Comparison of ENCODE assay signal across 23 cellular contexts in the genomic region with DNA sequence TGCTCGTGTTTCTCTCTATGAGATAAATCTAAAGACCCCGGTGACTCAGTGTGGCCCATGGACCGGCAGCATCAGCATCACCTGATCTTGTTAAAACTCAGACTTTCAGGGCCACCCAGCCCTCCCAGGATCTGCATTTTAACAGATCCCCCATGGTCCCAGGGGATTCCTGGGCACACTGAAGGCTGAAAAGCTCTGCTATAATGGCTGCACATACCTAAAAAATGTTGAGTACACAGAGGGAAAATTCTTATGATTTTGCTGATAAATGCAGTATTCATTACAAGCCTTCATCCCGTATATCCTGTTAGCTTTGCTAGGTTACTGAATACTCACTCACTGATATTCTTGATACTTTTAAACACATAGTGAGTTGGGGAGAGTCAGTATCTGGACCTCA.
"Had no signal": no experiment of that assay in that cellular context is flagged by ENCODE, and none has a peak within 500 bp of the region (broad histone marks: within the 10 kb centered on the region; RNA-seq: fewer than 3 reads in every experiment).

No MANE protein-coding gene starts in this region.

- H3K4me1 Mint-ChIP-seq: naive B cell had no signal

- H3K36me3 ChIP-seq: gastroesophageal sphincter, heart left ventricle, lower lobe of right lung had no signal

- H3K27me3 ChIP-seq: foreskin keratinocyte, gastroesophageal sphincter, hepatocyte had no signal

- DNase-seq: dermis blood vessel endothelial cell; dorsolateral prefrontal cortex; effector CD4-positive, alpha-beta T cell; effector memory CD4-positive, alpha-beta T cell; erythroblast; foreskin keratinocyte; heart left ventricle; hypothalamus; immature natural killer cell; islet precursor cell; kidney; kidney glomerular epithelial cell; left colon; left ventricle myocardium superior; lower lobe of right lung; mesenchymal stem cell; mucosa of descending colon; naive B cell had no signal

- H3K27ac ChIP-seq: coronary artery, dorsolateral prefrontal cortex, epithelial cell of prostate, foreskin keratinocyte, gastroesophageal sphincter, heart left ventricle, hepatocyte, lower lobe of right lung had no signal

- H3K4me1 ChIP-seq: gastroesophageal sphincter, heart left ventricle had no signal

- H3K27ac Mint-ChIP-seq: immature natural killer cell, mesothelial cell of epicardium, naive B cell had no signal

- H3K36me3 Mint-ChIP-seq: immature natural killer cell, mesothelial cell of epicardium had no signal

- H3K4me3 ChIP-seq: coronary artery, dorsolateral prefrontal cortex, gastroesophageal sphincter, heart left ventricle, hepatocyte, lower lobe of right lung, mucosa of descending colon had no signal

- H3K9me3 ChIP-seq: gastroesophageal sphincter, lower lobe of right lung, mucosa of descending colon had no signal

- H3K9me3 Mint-ChIP-seq: immature natural killer cell had no signal

- H3K4me3 Mint-ChIP-seq: immature natural killer cell, mesothelial cell of epicardium, naive B cell had no signal
